In genomic region chr1:54358503-54359168, GRCh38 we compare ENCODE assay signal across 3 cellular contexts.
TF ChIP-seq lines count a peak whose summit lies in the region.

No MANE protein-coding gene starts in this region.

TF ChIP-seq in liver, 16 proteins besides CTCF, POLR2A, EP300 and RAD21:
- TF ChIP-seq REST (IDR thresholded peaks at IDR 0.05) (peak; percentile 33), ATF3 (IDR thresholded peaks at IDR 0.05) (no peak), RXRA (IDR thresholded peaks at IDR 0.05) (no peak), FOXA1 (IDR thresholded peaks at IDR 0.05) (no peak)

TF ChIP-seq in HepG2, 621 proteins besides CTCF, POLR2A, EP300 and RAD21:
- TF ChIP-seq ZNF362 (CRISPR knock-in tag; IDR thresholded peaks at IDR 0.05; ENCODE audit: borderline replicate concordance) (no peak), E2F5 (CRISPR knock-in tag; conservative IDR thresholded peaks at IDR 0.05) (no peak)
TF ChIP-seq in HepG2: peak in this region for 0.

TF ChIP-seq in WTC11, 78 proteins besides CTCF, POLR2A, EP300 and RAD21:
- TF ChIP-seq TCF7 (CRISPR knock-in tag; IDR thresholded peaks at IDR 0.05; ENCODE audit: low read depth) (no peak), SMAD4 (CRISPR knock-in tag; IDR thresholded peaks at IDR 0.05) (no peak), NR3C1 (CRISPR knock-in tag; conservative IDR thresholded peaks at IDR 0.05; ENCODE audit: low read depth) (no peak), ATF1 (CRISPR knock-in tag; IDR thresholded peaks at IDR 0.05) (no peak), NFE2L1 (CRISPR knock-in tag; IDR thresholded peaks at IDR 0.05) (no peak)
